11 cellular contexts compared by ENCODE assay signal in the genomic region with DNA sequence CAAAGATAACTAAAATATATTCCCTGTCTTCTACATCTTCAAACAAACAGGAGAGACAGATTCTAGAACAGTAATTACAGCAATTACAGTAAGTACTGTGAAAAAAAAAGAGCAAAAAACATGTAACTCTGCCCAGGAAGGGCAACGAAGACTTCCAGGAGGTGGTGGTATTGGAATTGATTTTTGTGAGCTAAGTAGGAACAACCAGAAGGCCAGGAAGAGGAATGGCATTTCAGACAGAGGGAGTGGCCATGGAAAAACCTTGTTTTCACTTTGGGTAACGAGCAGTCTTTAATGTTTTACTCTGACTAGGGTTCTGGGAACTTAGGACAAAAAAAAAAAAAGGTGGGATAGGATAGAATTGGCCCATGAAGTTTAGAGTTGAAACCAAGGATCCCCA.
DNase-seq lines count a peak whose midpoint lies in the region; ATAC-seq and TF ChIP-seq lines count a peak whose summit lies in the region.
"Had no signal": no experiment of that assay in that cellular context is flagged by ENCODE, and none has a peak within 500 bp of the region (broad histone marks: within the 10 kb centered on the region; RNA-seq: fewer than 3 reads in every experiment).

No MANE protein-coding gene starts in this region.

- DNase-seq in HCT116 (ENCODE audit: low read depth, low spot score) (no peak), PC-9 (no peak), fibroblast of lung (ENCODE audit: low read depth in 2 of 2) (no peak), MM.1S (no peak), pons (ENCODE audit: low spot score) (no peak)
- DNase-seq: brain microvascular endothelial cell, SHP77 had no signal

- H3K36me3 ChIP-seq in HCT116 (ENCODE audit: control insufficient read depth in 1 of 2, insufficient read depth in 2 of 2, low read length in 2 of 2): no peaks in the 10 kb centered on the region
- no peaks in the 10 kb centered on the region for H3K36me3 ChIP-seq in PC-9 (ENCODE audit: low read depth)
- no peaks in the 10 kb centered on the region for H3K36me3 ChIP-seq in fibroblast of lung (ENCODE audit: control insufficient read depth, insufficient read depth, low read length)
- H3K36me3 ChIP-seq in rectal smooth muscle tissue (ENCODE audit: control insufficient read depth, insufficient read depth, low read length): no peaks in the 10 kb centered on the region
- no peaks in the 10 kb centered on the region for H3K36me3 ChIP-seq in MM.1S (replicated peaks; ENCODE audit: insufficient read depth, low read length)
- H3K36me3 ChIP-seq: brain microvascular endothelial cell, ovary had no signal

- no peaks in the 10 kb centered on the region for H3K4me1 ChIP-seq in HCT116 (ENCODE audit: control insufficient read depth in 1 of 2, insufficient read depth in 2 of 2, low read length in 2 of 2)
- no peaks in the 10 kb centered on the region for H3K4me1 ChIP-seq in PC-9 (replicated peaks; ENCODE audit: insufficient read depth)
- peaks cover 12% of the 10 kb centered on the region for H3K4me1 ChIP-seq in fibroblast of lung (ENCODE audit: control insufficient read depth, extremely low read depth, insufficient read depth, low read length)
- H3K4me1 ChIP-seq in rectal smooth muscle tissue (ENCODE audit: control insufficient read depth, insufficient read depth, low read length): peaks cover 24% of the 10 kb centered on the region
- H3K4me1 ChIP-seq in MM.1S (ENCODE audit: low read length): peaks cover 22% of the 10 kb centered on the region

- TF ChIP-seq POLR2A in HCT116 (IDR thresholded peaks at IDR 0.05; ENCODE audit: borderline replicate concordance, extremely low read depth, insufficient read depth, insufficient read length): no peak

- ATAC-seq in HCT116: no peak
- ATAC-seq in GM18873 (IDR thresholded peaks at IDR 0.05; ENCODE audit: low FRiP score, unreplicated experiment): no peak
- no peak for ATAC-seq in HG03432 (IDR thresholded peaks at IDR 0.05; ENCODE audit: unreplicated experiment)

- H3K9ac ChIP-seq in HCT116 (ENCODE audit: low read length): no peak overlapping the region
- no peak overlapping the region for H3K9ac ChIP-seq in fibroblast of lung (ENCODE audit: insufficient read depth, low read length)
- no peak overlapping the region for H3K9ac ChIP-seq in rectal smooth muscle tissue (ENCODE audit: low read length)
- H3K9ac ChIP-seq in MM.1S (ENCODE audit: low read length): no peak overlapping the region

- H3K4me2 ChIP-seq in HCT116 (ENCODE audit: low read length) (no peak overlapping the region), PC-9 (no peak overlapping the region), fibroblast of lung (ENCODE audit: extremely low read depth, insufficient read depth, low read length) (no peak overlapping the region), MM.1S (ENCODE audit: low read depth, low read length) (no peak overlapping the region)

- H3K9me2 ChIP-seq in HCT116 (ENCODE audit: insufficient read depth) (no peaks in the 10 kb centered on the region), PC-9 (ENCODE audit: insufficient read depth) (no peaks in the 10 kb centered on the region), MM.1S (replicated peaks; ENCODE audit: insufficient read depth, low read length) (no peaks in the 10 kb centered on the region)

- H4K20me1 ChIP-seq in HCT116 (ENCODE audit: insufficient read depth): no peaks in the 10 kb centered on the region
- H4K20me1 ChIP-seq in PC-9 (ENCODE audit: insufficient read depth): no peaks in the 10 kb centered on the region
- H4K20me1 ChIP-seq in fibroblast of lung (ENCODE audit: control insufficient read depth, extremely low read depth, insufficient read depth, low read length): no peaks in the 10 kb centered on the region
- H4K20me1 ChIP-seq in MM.1S (ENCODE audit: insufficient read depth, low read length): no peaks in the 10 kb centered on the region

- H3K4me3 ChIP-seq in HCT116 (replicated peaks in 1 of 2; ENCODE audit: low read depth in 1 of 2, low read length in 2 of 2) (no peak overlapping the region), PC-9 (no peak overlapping the region), fibroblast of lung (replicated peaks in 1 of 4; ENCODE audit: control extremely low read depth in 1 of 4, insufficient read depth in 1 of 4, low read depth in 3 of 4, low read length in 4 of 4) (no peak overlapping the region), rectal smooth muscle tissue (ENCODE audit: low read length) (no peak overlapping the region), MM.1S (ENCODE audit: low read length) (no peak overlapping the region)

- H2AFZ ChIP-seq in HCT116 (ENCODE audit: low read depth, low read length, poor library complexity, severe bottlenecking) (no peak overlapping the region), PC-9 (0 out of 2 replicates have a peak overlapping the region, but pooled peaks have one; percentile 26), fibroblast of lung (ENCODE audit: low read length) (peak overlapping the region; percentile 33), MM.1S (ENCODE audit: low read length) (no peak overlapping the region)

- H3K79me2 ChIP-seq in HCT116 (ENCODE audit: insufficient read depth, low read length) (no peaks in the 10 kb centered on the region), PC-9 (ENCODE audit: low read depth) (no peaks in the 10 kb centered on the region), fibroblast of lung (ENCODE audit: control insufficient read depth, insufficient read depth, low read length) (no peaks in the 10 kb centered on the region), MM.1S (ENCODE audit: low read length) (no peaks in the 10 kb centered on the region)

- H3K27ac ChIP-seq in HCT116 (ENCODE audit: low read depth, low read length) (no peak overlapping the region), PC-9 (no peak overlapping the region), fibroblast of lung (ENCODE audit: insufficient read depth, low read length) (no peak overlapping the region), rectal smooth muscle tissue (ENCODE audit: low read depth, low read length) (peak overlapping the region; percentile 65), MM.1S (ENCODE audit: low read length) (no peak overlapping the region)
- H3K27ac ChIP-seq: brain microvascular endothelial cell had no signal

- POLR2A ChIA-PET in HCT116 (lab: Charles Lee): no interaction called here
- POLR2A ChIA-PET in PC-9 (lab: Charles Lee; ENCODE audit: unreplicated experiment): interaction anchor here (0.6 kb wide), 1 partner anchor 16 kb away, joined by 3 read pairs; no protein-coding TSS in a partner anchor

- H3K27me3 ChIP-seq in HCT116 (ENCODE audit: insufficient read depth, low read length) (no peaks in the 10 kb centered on the region), PC-9 (ENCODE audit: insufficient read depth, low read depth) (no peaks in the 10 kb centered on the region), fibroblast of lung (ENCODE audit: control insufficient read depth, insufficient read depth, low read length) (no peaks in the 10 kb centered on the region), rectal smooth muscle tissue (ENCODE audit: control insufficient read depth, insufficient read depth, low read length) (no peaks in the 10 kb centered on the region), MM.1S (replicated peaks; ENCODE audit: insufficient read depth, low read length) (no peaks in the 10 kb centered on the region)
- H3K27me3 ChIP-seq: brain microvascular endothelial cell, ovary had no signal

- H3K9me3 ChIP-seq in HCT116 (ENCODE audit: control insufficient read depth in 1 of 2, insufficient read depth in 1 of 2, low read depth in 1 of 2, low read length in 2 of 2) (no peaks in the 10 kb centered on the region), PC-9 (ENCODE audit: insufficient read depth, low read depth) (no peaks in the 10 kb centered on the region), fibroblast of lung (ENCODE audit: control insufficient read depth, insufficient read depth, low read depth, low read length) (no peaks in the 10 kb centered on the region), MM.1S (replicated peaks; ENCODE audit: insufficient read depth, low read length) (no peaks in the 10 kb centered on the region)
- H3K9me3 ChIP-seq: ovary had no signal

- intact Hi-C loops in HCT116 (cut with micrococcal nuclease): no loop called here
- intact Hi-C loops in PC-9 (cut with micrococcal nuclease; ENCODE audit: unreplicated experiment): no loop called here

- CTCF ChIA-PET in HCT116 (lab: Charles Lee): interaction anchor here (1.0 kb wide), 1 partner anchor 68 kb away, joined by 3 read pairs; no protein-coding TSS in a partner anchor
- CTCF ChIA-PET in PC-9 (lab: Charles Lee): interaction anchor here (0.6 kb wide), 1 partner anchor 47 kb away, joined by 5 read pairs; no protein-coding TSS in a partner anchor

- TF ChIP-seq CTCF in HCT116 (IDR thresholded peaks at IDR 0.05 in 2 of 3, conservative IDR thresholded peaks at IDR 0.05 in 1 of 3; ENCODE audit: borderline replicate concordance in 1 of 3, insufficient read depth in 1 of 3, low read depth in 2 of 3, low read length in 2 of 3): 0 out of 6 replicates have a peak, but pooled peaks of 1 of the 3 experiments have one; percentile 6
- no peak for TF ChIP-seq CTCF in PC-9 (conservative IDR thresholded peaks at IDR 0.05)
- TF ChIP-seq CTCF in fibroblast of lung (conservative IDR thresholded peaks at IDR 0.05 in 1 of 2, IDR thresholded peaks at IDR 0.05 in 1 of 2; ENCODE audit: low read depth in 1 of 2, low read length in 2 of 2): no peak
- TF ChIP-seq CTCF in MM.1S (IDR thresholded peaks at IDR 0.05; ENCODE audit: low read length): no peak

- RAD21 ChIA-PET in HCT116 (lab: Charles Lee; ENCODE audit: low non-redundant PET in 1 of 2, low total read pairs in 2 of 2, uncharacterized antibody in 2 of 2, unreplicated experiment in 2 of 2): no interaction called here

- H3F3A ChIP-seq in PC-9 (ENCODE audit: insufficient read depth, low read depth) (no peaks in the 10 kb centered on the region), MM.1S (ENCODE audit: insufficient read depth, low read length) (peaks cover 13% of the 10 kb centered on the region; the same call in 1 of the 2 replicates)

- peak; percentile 38 for TF ChIP-seq RAD21 in HCT116 (IDR thresholded peaks at IDR 0.05; ENCODE audit: low read depth)

- BruUV-seq in HCT116 (replicated peaks; lab: Mats Ljungman, UMichigan) (no TSS peak), PC-9 (replicated peaks; lab: Mats Ljungman, UMichigan) (no TSS peak)

TF ChIP-seq in HCT116, 20 proteins besides CTCF, POLR2A, EP300 and RAD21 (continues in another document):
- no peak for TF ChIP-seq POLR2AphosphoS5 (IDR thresholded peaks at IDR 0.05; ENCODE audit: low read depth, low read length)
- TF ChIP-seq, protein P1, sequence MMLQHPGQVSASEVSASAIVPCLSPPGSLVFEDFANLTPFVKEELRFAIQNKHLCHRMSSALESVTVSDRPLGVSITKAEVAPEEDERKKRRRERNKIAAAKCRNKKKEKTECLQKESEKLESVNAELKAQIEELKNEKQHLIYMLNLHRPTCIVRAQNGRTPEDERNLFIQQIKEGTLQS (IDR thresholded peaks at IDR 0.05): no peak

Comparison
In these comparisons a context has a peak if more than half of its experiments do, and no peak if none do; other contexts are left out.
1. H2AFZ ChIP-seq: peak in PC-9 (single experiment) and fibroblast of lung (single experiment); none in HCT116 (single experiment) and MM.1S (single experiment).